Comparison of ENCODE assay signal across 8 cellular contexts in genomic region chr17:77318491-77319210, GRCh38.
DNase-seq lines count a peak whose midpoint lies in the region; ATAC-seq and TF ChIP-seq lines count a peak whose summit lies in the region.

No MANE protein-coding gene starts in this region.

- H3K27me3 ChIP-seq in PC-3 (ENCODE audit: low read length) (no peaks in the 10 kb centered on the region), trophoblast cell (ENCODE audit: insufficient read depth, low read length) (no peaks in the 10 kb centered on the region)

- POLR2A ChIA-PET in PC-3 (lab: Charles Lee; ENCODE audit: unreplicated experiment), result no interaction called here

- no peaks in the 10 kb centered on the region for H3K9me2 ChIP-seq in PC-3 (replicated peaks; ENCODE audit: low read length)

- H2BK120ac ChIP-seq in trophoblast cell (ENCODE audit: insufficient read depth, low read length, poor library complexity), result peak overlapping the region; percentile 67

- peak; percentile 0; the same call in 1 of the 2 replicates for ATAC-seq in PC-3
- ATAC-seq in GM21360 (IDR thresholded peaks at IDR 0.05; ENCODE audit: unreplicated experiment), result no peak

- intact Hi-C loops in PC-3 (cut with micrococcal nuclease), result no loop called here

- peaks cover 13% of the 10 kb centered on the region for H3F3A ChIP-seq in PC-3 (ENCODE audit: low read length, unreplicated experiment)

- DNase-seq in D341Med (ENCODE audit: low spot score) (peak; percentile 31), PC-3 (no peak), epithelial cell of proximal tubule (ENCODE audit: low read depth) (no peak), trophoblast cell (peak in 1 of 2 donors; percentile 49), NCI-H2227 (lab: John Stamatoyannopoulos, UW; ENCODE audit: unreplicated experiment) (no peak), DMS 273 treated with DMSO at 0.1 percent for 48 hours (lab: John Stamatoyannopoulos, UW) (no peak)
- DNase-seq in activated effector memory CD4-positive, alpha-beta T cell treated with Interleukin-2 at 50 U/mL for 16 hours, result no peak

- TF ChIP-seq CTCF in PC-3 (conservative IDR thresholded peaks at IDR 0.05; ENCODE audit: low read depth, low read length) (no peak), epithelial cell of proximal tubule (conservative IDR thresholded peaks at IDR 0.05; ENCODE audit: low read depth, low read length) (no peak)

- peak overlapping the region; percentile 34 for H3K18ac ChIP-seq in trophoblast cell (ENCODE audit: low read length)

- H3K4me3 ChIP-seq in PC-3 (ENCODE audit: low read length) (peak overlapping the region; percentile 20; the same call in 1 of the 2 replicates), epithelial cell of proximal tubule (ENCODE audit: low read depth, low read length) (peak overlapping the region; percentile 42), trophoblast cell (ENCODE audit: low read depth, low read length) (no peak overlapping the region)

- no peaks in the 10 kb centered on the region for H3K9me3 ChIP-seq in PC-3 (ENCODE audit: low read length)
- H3K9me3 ChIP-seq in trophoblast cell (ENCODE audit: insufficient read depth, low read depth, low read length), result no peaks in the 10 kb centered on the region

- CTCF ChIA-PET in PC-3 (lab: Charles Lee), result no interaction called here

- no CpG with 5 or more reads among the region's 14 CpGs for WGBS in trophoblast cell (ENCODE audit: extremely low coverage, insufficient coverage, insufficient read length)

- TSS peak; percentile 11 for BruUV-seq in PC-3 (replicated peaks; lab: Mats Ljungman, UMichigan)

- H3K79me2 ChIP-seq in PC-3 (ENCODE audit: low read length) (peaks cover 86% of the 10 kb centered on the region), trophoblast cell (ENCODE audit: control insufficient read depth, insufficient read depth, low read length, poor library complexity) (peaks cover 13% of the 10 kb centered on the region)

- H2AFZ ChIP-seq in PC-3 (ENCODE audit: low read length) (no peak overlapping the region), trophoblast cell (ENCODE audit: insufficient read depth, low read length, poor library complexity) (no peak overlapping the region)

- H3K79me1 ChIP-seq in trophoblast cell (ENCODE audit: low read length), result peaks cover 42% of the 10 kb centered on the region

- peaks cover 13% of the 10 kb centered on the region for H4K20me1 ChIP-seq in PC-3 (ENCODE audit: low read length)

- peak overlapping the region; percentile 62 for H2BK5ac ChIP-seq in trophoblast cell (ENCODE audit: low read depth, low read length, poor library complexity)

- peak overlapping the region; percentile 53 for H3K14ac ChIP-seq in trophoblast cell (ENCODE audit: low read length)

- no peak overlapping the region for H3K4ac ChIP-seq in trophoblast cell (ENCODE audit: low read depth, low read length)

- H3K4me1 ChIP-seq in PC-3 (ENCODE audit: insufficient read depth, low read length) (peaks cover 56% of the 10 kb centered on the region), trophoblast cell (ENCODE audit: control insufficient read depth in 1 of 2, insufficient read depth in 2 of 2, low read length in 2 of 2) (peaks cover 51 to 65% of the 10 kb centered on the region in 2 experiments)

- H3K9ac ChIP-seq in PC-3 (ENCODE audit: low read length) (peak overlapping the region; percentile 73), trophoblast cell (ENCODE audit: low read length) (no peak overlapping the region)

- H3K27ac ChIP-seq in PC-3 (ENCODE audit: low read length) (peak overlapping the region; percentile 87), trophoblast cell (ENCODE audit: low read depth, low read length) (peak overlapping the region; percentile 8)

- H2BK12ac ChIP-seq in trophoblast cell (ENCODE audit: low read length), result peak overlapping the region; percentile 72

- H2AK5ac ChIP-seq in trophoblast cell (ENCODE audit: low read length), result peak overlapping the region; percentile 23

- peak overlapping the region; percentile 20 for H4K8ac ChIP-seq in trophoblast cell (ENCODE audit: low read depth, low read length)

- H3K36me3 ChIP-seq in PC-3 (ENCODE audit: low read depth, low read length) (peaks cover 23% of the 10 kb centered on the region; the same call in 1 of the 2 replicates), trophoblast cell (ENCODE audit: control insufficient read depth in 1 of 2, insufficient read depth in 2 of 2, low read length in 2 of 2) (peaks cover 0 to 2% of the 10 kb centered on the region in 2 experiments)

- H3K23ac ChIP-seq in trophoblast cell (ENCODE audit: low read length), result no peak overlapping the region

- H3K4me2 ChIP-seq in PC-3 (ENCODE audit: low read length) (peak overlapping the region; percentile 77), trophoblast cell (ENCODE audit: low read length) (peak overlapping the region; percentile 13)

- H4K12ac ChIP-seq in trophoblast cell (ENCODE audit: low read depth, low read length), result no peak overlapping the region

- peak overlapping the region; percentile 87 for H4K91ac ChIP-seq in trophoblast cell (ENCODE audit: low read depth, low read length)
